Comparison of ENCODE assay signal across 8 cellular contexts in genomic region chr7:73519867-73520672, GRCh38. TPM values are rescaled to one million over a fixed set of nuclear protein-coding genes. Genes with fewer than 3 reads are reported as not detected.
DNase-seq lines count a peak whose midpoint lies in the region; ATAC-seq, FAIRE-seq and TF ChIP-seq lines count a peak whose summit lies in the region.

No MANE protein-coding gene starts in this region.

- CTCF ChIA-PET in A549 (lab: Yijun Ruan, JAX) = interaction anchor here (0.6 to 1.8 kb wide), 5 partner anchors 13 to 229 kb away, joined by 3 to 5 read pairs (median 3); no protein-coding TSS in a partner anchor

- H3K4me3 ChIP-seq in A549 = peak overlapping the region; percentile 77
- peak overlapping the region; percentile 78 for H3K4me3 ChIP-seq in iPS-18a (ENCODE audit: low read length)

- peaks cover 25% of the 10 kb centered on the region for H3K4me1 ChIP-seq in A549
- H3K4me1 ChIP-seq in iPS-18a (ENCODE audit: control insufficient read depth, low read depth, low read length) = peaks cover 9% of the 10 kb centered on the region

- H3K27ac ChIP-seq in A549 (peak overlapping the region; percentile 87 to 97), iPS-18a (ENCODE audit: low read length) (no peak overlapping the region)

- FAIRE-seq in A549 (lab: Jason Lieb, UNC) (no peak), GM12891 (lab: Jason Lieb, UNC) (no peak)

- DNase-seq in A549 (ENCODE audit: low read depth in 1 of 2, low spot score in 1 of 2) (peak in 1 of 2 experiments; percentile 23), HT1080 (ENCODE audit: low read depth) (peak; percentile 20), DMS114 treated with DMSO at 0.1 percent for 48 hours (lab: John Stamatoyannopoulos, UW; ENCODE audit: unreplicated experiment) (no peak), GM12891 (ENCODE audit: insufficient read length, low spot score) (no peak)
- DNase-seq in activated effector memory CD4-positive, alpha-beta T cell treated with anti-CD3 and anti-CD28 coated beads, Interleukin-2, amount 50 U/mL, for 16 hours = peak; percentile 77
- peak; percentile 19 to 22 for DNase-seq in stimulated activated CD4-positive, alpha-beta T cell treated with anti-CD3 and anti-CD28 coated beads, Interleukin-4, amount 100 ng/mL, for 48 hours (ENCODE audit: low read depth in 2 of 2)

- POLR2A ChIA-PET in A549 (lab: Yijun Ruan, JAX) = interaction anchor here (0.7 to 2.5 kb wide), 2 partner anchors 35 to 37 kb away, joined by 3 to 16 read pairs; partner anchors contain the start of gene BCL7B

- peaks cover 30% of the 10 kb centered on the region for H3K36me3 ChIP-seq in iPS-18a (ENCODE audit: control insufficient read depth, low read depth, low read length)

- no peaks in the 10 kb centered on the region for H3K9me3 ChIP-seq in A549
- no peaks in the 10 kb centered on the region for H3K9me3 ChIP-seq in iPS-18a (ENCODE audit: control insufficient read depth, low read depth, low read length)

- WGBS in A549 (ENCODE audit: missing lambda C conversion rate) = 56% methylated on average over 18 of the region's 18 CpGs

- TF ChIP-seq EP300 in A549 (IDR thresholded peaks at IDR 0.05) = no peak

- TF ChIP-seq RAD21 in A549 (conservative IDR thresholded peaks at IDR 0.05 in 1 of 2, IDR thresholded peaks at IDR 0.05 in 1 of 2) = no peak

- H3K9ac ChIP-seq in iPS-18a (ENCODE audit: low read length) = peak overlapping the region; percentile 82

- H3K4me2 ChIP-seq in A549 = peak overlapping the region; percentile 94

- no peak for TF ChIP-seq POLR2A in A549 (IDR thresholded peaks at IDR 0.05; ENCODE audit: low read length)
- TF ChIP-seq POLR2A in GM12891 (IDR thresholded peaks at IDR 0.05; ENCODE audit: low read depth, low read length) = no peak

- TF ChIP-seq CTCF in A549 (IDR thresholded peaks at IDR 0.05) = no peak

- no peak for ATAC-seq in A549
- ATAC-seq in GM19452 (IDR thresholded peaks at IDR 0.05; ENCODE audit: unreplicated experiment) = no peak

- no peaks in the 10 kb centered on the region for H3K27me3 ChIP-seq in iPS-18a (ENCODE audit: control insufficient read depth, insufficient read depth, low read length)

TF ChIP-seq in A549, 52 proteins besides CTCF, POLR2A, EP300 and RAD21 (continues in another document):
- TF ChIP-seq CEBPB (IDR thresholded peaks at IDR 0.05) (no peak), BCL3 (IDR thresholded peaks at IDR 0.05) (no peak), REST (IDR thresholded peaks at IDR 0.05) (no peak)

TF ChIP-seq in GM12891, 5 proteins besides CTCF, POLR2A, EP300 and RAD21:
- TF ChIP-seq POU2F2 (IDR thresholded peaks at IDR 0.05; ENCODE audit: low read depth, low read length) (no peak), PAX5 (IDR thresholded peaks at IDR 0.05; ENCODE audit: insufficient read depth, low read length, severe bottlenecking) (no peak), POLR2AphosphoS5 (IDR thresholded peaks at IDR 0.05; ENCODE audit: low read depth, low read length) (no peak), SPI1 (IDR thresholded peaks at IDR 0.05; ENCODE audit: low read depth, low read length) (no peak), TAF1 (IDR thresholded peaks at IDR 0.05; ENCODE audit: low read depth, low read length) (no peak)

RNA-seq across cellular contexts. Expression of gene BAZ1B, which starts 2.0 kb away (rescaled TPM):
- polyA plus RNA-seq in A549 (2011; rRNA removed) (54.8 and 59.0 TPM in 2 replicates), A549 (2017; fragmentation: RNase III; extraction: RNeasy Plus Mini Kit Qiagen cat#74134 plus additional on column Dnase treatment) (63.0 to 67.5 TPM (median 66.8 TPM) in 3 replicates)
- 18.1 and 19.1 TPM in 2 replicates for polyA plus RNA-seq in A549 (2012; cell fraction: cytosol; rRNA removed)
- 21.5 and 35.5 TPM in 2 replicates for polyA plus RNA-seq in A549 (2012; cell fraction: nucleus; rRNA removed)
- 53.3 and 60.6 TPM in 2 replicates for polyA minus RNA-seq in A549 (2011; rRNA and poly(A)+ RNA removed)
- total RNA-seq in HT1080 (2014; rRNA removed; shearing (Covaris generic)) = 68.5 and 70.7 TPM in 2 replicates
- 28.0 and 35.3 TPM in 2 replicates for polyA plus RNA-seq in HT1080 (2015; cell fraction: cytosol; rRNA removed)
- 47.1 and 49.0 TPM in 2 replicates for polyA plus RNA-seq in HT1080 (2015; cell fraction: nucleus; rRNA removed)
- 25.9 TPM for polyA plus RNA-seq in GM12891 (2012; ENCODE audit: low read depth, missing spikeins)

RNA-seq across cellular contexts. Expression of gene BCL7B, which starts 37.4 kb away (rescaled TPM):
- polyA plus RNA-seq in A549 (2011; rRNA removed) (58.8 and 62.5 TPM in 2 replicates), A549 (2017; fragmentation: RNase III; extraction: RNeasy Plus Mini Kit Qiagen cat#74134 plus additional on column Dnase treatment) (48.8 to 52.3 TPM (median 51.7 TPM) in 3 replicates)
- polyA plus RNA-seq in A549 (2012; cell fraction: cytosol; rRNA removed) = 86.5 and 94.9 TPM in 2 replicates
- polyA plus RNA-seq in A549 (2012; cell fraction: nucleus; rRNA removed) = 54.4 and 57.8 TPM in 2 replicates
- polyA minus RNA-seq in A549 (2011; rRNA and poly(A)+ RNA removed) = 54.6 and 58.6 TPM in 2 replicates
- 40.9 and 49.6 TPM in 2 replicates for total RNA-seq in HT1080 (2014; rRNA removed; shearing (Covaris generic))
- polyA plus RNA-seq in HT1080 (2015; cell fraction: cytosol; rRNA removed) = 77.1 and 79.5 TPM in 2 replicates
- polyA plus RNA-seq in HT1080 (2015; cell fraction: nucleus; rRNA removed) = 24.7 and 25.2 TPM in 2 replicates
- 40.6 TPM for polyA plus RNA-seq in GM12891 (2012; ENCODE audit: low read depth, missing spikeins)

RNA-seq across cellular contexts. Expression of gene TBL2, which starts 58.3 kb away (rescaled TPM):
- polyA plus RNA-seq in A549 (2011; rRNA removed) = 34.4 and 38.3 TPM in 2 replicates
- polyA plus RNA-seq in A549 (2012; cell fraction: cytosol; rRNA removed) = 42.1 and 53.3 TPM in 2 replicates
- 84.1 and 84.4 TPM in 2 replicates for polyA plus RNA-seq in A549 (2012; cell fraction: nucleus; rRNA removed)
- polyA plus RNA-seq in A549 (2017; fragmentation: RNase III; extraction: RNeasy Plus Mini Kit Qiagen cat#74134 plus additional on column Dnase treatment) = 41.8 to 46.4 TPM (median 45.9 TPM) in 3 replicates
- polyA minus RNA-seq in A549 (2011; rRNA and poly(A)+ RNA removed) = 82.8 and 88.0 TPM in 2 replicates
- 34.7 and 57.3 TPM in 2 replicates for total RNA-seq in HT1080 (2014; rRNA removed; shearing (Covaris generic))
- polyA plus RNA-seq in HT1080 (2015; cell fraction: cytosol; rRNA removed) = 34.4 and 34.6 TPM in 2 replicates
- 49.9 and 51.7 TPM in 2 replicates for polyA plus RNA-seq in HT1080 (2015; cell fraction: nucleus; rRNA removed)
- polyA plus RNA-seq in GM12891 (2012; ENCODE audit: low read depth, missing spikeins) = 15.2 TPM

Comparison
In these comparisons a context has a peak if more than half of its experiments do, and no peak if none do; other contexts are left out.
1. DNase-seq: peak in HT1080 (single experiment), activated effector memory CD4-positive, alpha-beta T cell treated with anti-CD3 and anti-CD28 coated beads, Interleukin-2, amount 50 U/mL, for 16 hours (single experiment) and stimulated activated CD4-positive, alpha-beta T cell treated with anti-CD3 and anti-CD28 coated beads, Interleukin-4, amount 100 ng/mL, for 48 hours (2 of 2); none in DMS114 treated with DMSO at 0.1 percent for 48 hours (single experiment) and GM12891 (single experiment).